12 cellular contexts compared by ENCODE assay signal in the genomic region with DNA sequence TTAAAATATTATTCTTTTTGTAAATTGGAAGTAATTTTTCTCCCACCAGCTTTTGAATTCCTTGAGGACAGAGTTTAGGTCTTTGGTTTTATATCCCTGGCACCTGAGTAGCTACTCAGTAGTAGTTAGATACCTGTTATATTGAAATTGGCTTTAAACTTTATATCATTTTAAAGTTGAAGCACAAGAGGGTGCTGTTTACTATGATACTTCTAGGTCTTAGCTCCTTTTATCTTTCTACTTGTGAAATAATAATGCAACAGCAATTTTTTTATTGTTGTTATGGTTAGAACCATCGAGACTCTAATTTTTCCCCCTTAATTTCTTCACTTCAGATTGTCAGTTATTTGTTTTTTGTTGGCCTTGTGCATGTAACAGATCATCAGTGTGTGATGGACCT.
DNase-seq lines count a peak whose midpoint lies in the region; ATAC-seq and TF ChIP-seq lines count a peak whose summit lies in the region.
"Had no signal": no experiment of that assay in that cellular context is flagged by ENCODE, and none has a peak within 500 bp of the region (broad histone marks: within the 10 kb centered on the region; RNA-seq: fewer than 3 reads in every experiment).

No MANE protein-coding gene starts in this region.

- DNase-seq in EH (ENCODE audit: low read depth) = peak; percentile 36
- DNase-seq in MV-4-11 (lab: John Stamatoyannopoulos, UW) = peak; percentile 3
- peak; percentile 59 to 70 for DNase-seq in cardiac fibroblast (ENCODE audit: low read depth in 2 of 2)
- no peak for DNase-seq in NCI-H1436 (lab: John Stamatoyannopoulos, UW)
- DNase-seq in activated T-cell treated with anti-CD3 and anti-CD28 coated beads, Interleukin-2, amount 50 U/mL, for 24 hours = no peak
- no peak for DNase-seq in stimulated activated CD4-positive, alpha-beta T cell treated with anti-CD3 and anti-CD28 coated beads, Interleukin-15, amount 100 ng/mL, for 24 hours
- DNase-seq: activated CD4-positive, alpha-beta T cell treated with anti-CD3 and anti-CD28 coated beads, Interleukin-2, amount 50 U/mL, for 1 hour; amniotic stem cell; immature natural killer cell; stomach had no signal

- H3K4me1 Mint-ChIP-seq in nephron = peaks cover 15% of the 10 kb centered on the region
- H3K4me1 Mint-ChIP-seq in activated T-cell treated with anti-CD3 and anti-CD28 coated beads, Interleukin-2, amount 50 U/mL, for 24 hours (ENCODE audit: low read depth) = no peaks in the 10 kb centered on the region
- H3K4me1 Mint-ChIP-seq: immature natural killer cell had no signal

- H3K9me3 Mint-ChIP-seq in nephron = no peaks in the 10 kb centered on the region
- H3K9me3 Mint-ChIP-seq in activated T-cell treated with anti-CD3 and anti-CD28 coated beads, Interleukin-2, amount 50 U/mL, for 24 hours = no peaks in the 10 kb centered on the region
- H3K9me3 Mint-ChIP-seq: immature natural killer cell had no signal

- TF ChIP-seq CTCF in cardiac fibroblast (IDR thresholded peaks at IDR 0.05; ENCODE audit: low read depth, low read length) (peak; percentile 11), nephron (IDR thresholded peaks at IDR 0.05; ENCODE audit: unreplicated experiment in 3 of 3) (peak; percentile 27 to 51 (median 45))

- H3K27ac Mint-ChIP-seq in nephron = peak overlapping the region in 2 of 3 experiments; percentile 25 to 31
- no peak overlapping the region for H3K27ac Mint-ChIP-seq in activated T-cell treated with anti-CD3 and anti-CD28 coated beads, Interleukin-2, amount 50 U/mL, for 24 hours
- H3K27ac Mint-ChIP-seq: immature natural killer cell had no signal

- no peaks in the 10 kb centered on the region for H3K27me3 Mint-ChIP-seq in nephron (ENCODE audit: low read depth)
- H3K27me3 Mint-ChIP-seq in activated T-cell treated with anti-CD3 and anti-CD28 coated beads, Interleukin-2, amount 50 U/mL, for 24 hours = no peaks in the 10 kb centered on the region

- H3K4me3 Mint-ChIP-seq in nephron = no peak overlapping the region
- H3K4me3 Mint-ChIP-seq in activated T-cell treated with anti-CD3 and anti-CD28 coated beads, Interleukin-2, amount 50 U/mL, for 24 hours = no peak overlapping the region
- H3K4me3 Mint-ChIP-seq: immature natural killer cell had no signal

- ATAC-seq in GM21381 (IDR thresholded peaks at IDR 0.05; ENCODE audit: unreplicated experiment) = no peak

- H3K36me3 Mint-ChIP-seq in nephron (ENCODE audit: low read depth) = peaks cover 20% of the 10 kb centered on the region
- H3K36me3 Mint-ChIP-seq in activated T-cell treated with anti-CD3 and anti-CD28 coated beads, Interleukin-2, amount 50 U/mL, for 24 hours (ENCODE audit: low read depth) = peaks cover 11% of the 10 kb centered on the region

- H3K4me3 ChIP-seq in cardiac fibroblast (replicated peaks in 1 of 2; ENCODE audit: low read depth in 2 of 2, low read length in 2 of 2) = no peak overlapping the region
- H3K4me3 ChIP-seq: stomach had no signal

Comparison
In these comparisons a context has a peak if more than half of its experiments do, and no peak if none do; other contexts are left out.
1. DNase-seq: peak in EH (single experiment), MV-4-11 (single experiment) and cardiac fibroblast (2 of 2); none in NCI-H1436 (single experiment), activated T-cell treated with anti-CD3 and anti-CD28 coated beads, Interleukin-2, amount 50 U/mL, for 24 hours (single experiment) and stimulated activated CD4-positive, alpha-beta T cell treated with anti-CD3 and anti-CD28 coated beads, Interleukin-15, amount 100 ng/mL, for 24 hours (single experiment).